ENCODE assay signal across 8 cellular contexts in the genomic region with DNA sequence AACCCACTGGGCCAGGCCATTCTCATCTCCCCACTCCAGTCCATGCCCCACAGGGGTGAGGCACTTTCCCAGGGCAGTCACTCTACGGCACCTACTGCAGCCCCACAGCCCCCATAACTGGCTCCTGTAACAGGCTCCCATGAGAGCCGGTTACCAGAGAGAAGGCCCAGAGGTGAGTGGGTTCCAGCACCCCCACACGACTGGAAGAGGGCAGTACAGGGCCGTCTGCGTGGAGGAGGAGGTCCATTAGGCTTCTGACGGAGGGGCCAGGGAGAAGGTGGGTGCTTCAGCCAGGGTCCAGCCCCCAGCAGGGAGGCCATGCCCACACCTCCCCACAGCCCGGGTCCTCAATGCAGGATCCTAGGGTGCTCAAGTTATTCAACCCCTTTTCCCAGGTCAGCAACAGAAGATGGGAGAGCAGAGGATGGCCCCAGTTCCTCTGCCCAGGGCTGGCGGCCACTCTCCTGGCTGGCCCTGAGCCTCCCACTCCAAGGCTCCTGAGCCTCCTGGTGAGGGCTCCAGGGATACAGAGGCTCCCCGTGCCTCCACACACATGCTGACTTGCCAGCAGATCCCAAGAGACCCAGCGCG.
A peak's percentile ranks its signal among the peaks of the same experiment; 100 is the strongest.
DNase-seq lines count a peak whose midpoint lies in the region; ATAC-seq and TF ChIP-seq lines count a peak whose summit lies in the region.

No MANE protein-coding gene starts in this region.

- no peak for ATAC-seq in GM18858 (IDR thresholded peaks at IDR 0.05; ENCODE audit: unreplicated experiment)
- ATAC-seq in HG03175 (IDR thresholded peaks at IDR 0.05; ENCODE audit: unreplicated experiment) = no peak
- no peak for ATAC-seq in HG03342 (IDR thresholded peaks at IDR 0.05; ENCODE audit: unreplicated experiment)

- H2AFZ ChIP-seq in KMS-11 (ENCODE audit: low read depth) = peak overlapping the region; percentile 42; the same call in 1 of the 2 replicates

- H3K4me2 ChIP-seq in KMS-11 = peak overlapping the region; percentile 78

- TF ChIP-seq CTCF in KMS-11 (conservative IDR thresholded peaks at IDR 0.05; ENCODE audit: low read depth, low read length) (0 out of 2 replicates have a peak, but pooled peaks have one; percentile 14), astrocyte of the spinal cord (IDR thresholded peaks at IDR 0.05; ENCODE audit: low read depth, low read length) (peak; percentile 29)

- H3K27ac ChIP-seq in KMS-11 = peak overlapping the region; percentile 77

- H3K27me3 ChIP-seq in KMS-11 (ENCODE audit: insufficient read depth, low read depth) = no peaks in the 10 kb centered on the region
- no peaks in the 10 kb centered on the region for H3K27me3 ChIP-seq in mucosa of stomach (ENCODE audit: control insufficient read depth, insufficient read depth, low read length)

- in situ Hi-C loops in astrocyte of the spinal cord (cut with HindIII; ENCODE audit: low sequenced_read_pairs) = no loop called here

- H3K79me2 ChIP-seq in KMS-11 (ENCODE audit: insufficient read depth, low read depth) = peaks cover 35% of the 10 kb centered on the region

- no peaks in the 10 kb centered on the region for H4K20me1 ChIP-seq in KMS-11 (ENCODE audit: insufficient read depth)

- H3K9me3 ChIP-seq in mucosa of stomach (ENCODE audit: control insufficient read depth, low read length) = no peaks in the 10 kb centered on the region

- peaks cover 17% of the 10 kb centered on the region for H3K4me1 ChIP-seq in KMS-11 (ENCODE audit: low read depth, poor library complexity, severe bottlenecking)
- peaks cover 49% of the 10 kb centered on the region for H3K4me1 ChIP-seq in mucosa of stomach (ENCODE audit: control insufficient read depth, insufficient read depth, low read length)

- peak overlapping the region; percentile 59 for H3K9ac ChIP-seq in KMS-11
- H3K9ac ChIP-seq in mucosa of stomach (ENCODE audit: low read length) = peak overlapping the region; percentile 28

- H3K36me3 ChIP-seq in KMS-11 (ENCODE audit: insufficient read depth) (no peaks in the 10 kb centered on the region), mucosa of stomach (ENCODE audit: control insufficient read depth, insufficient read depth, low read length) (peaks cover 3% of the 10 kb centered on the region)

- peak; percentile 72 for DNase-seq in COLO668 (lab: John Stamatoyannopoulos, UW; ENCODE audit: unreplicated experiment)
- DNase-seq in astrocyte of the spinal cord (ENCODE audit: low read depth, low spot score) = no peak
- no peak for DNase-seq in NCI-H146 treated with DMSO at 0.1 percent for 48 hours (lab: John Stamatoyannopoulos, UW; ENCODE audit: unreplicated experiment)

- H3K4me3 ChIP-seq in KMS-11 (IDR thresholded peaks at IDR 0.05; ENCODE audit: insufficient read depth, low read depth, low read length) (peak overlapping the region; percentile 69), astrocyte of the spinal cord (ENCODE audit: low read depth, low read length) (peak overlapping the region; percentile 69), mucosa of stomach (ENCODE audit: low read length) (peak overlapping the region; percentile 54)
